21 cellular contexts compared by ENCODE assay signal in the genomic region with DNA sequence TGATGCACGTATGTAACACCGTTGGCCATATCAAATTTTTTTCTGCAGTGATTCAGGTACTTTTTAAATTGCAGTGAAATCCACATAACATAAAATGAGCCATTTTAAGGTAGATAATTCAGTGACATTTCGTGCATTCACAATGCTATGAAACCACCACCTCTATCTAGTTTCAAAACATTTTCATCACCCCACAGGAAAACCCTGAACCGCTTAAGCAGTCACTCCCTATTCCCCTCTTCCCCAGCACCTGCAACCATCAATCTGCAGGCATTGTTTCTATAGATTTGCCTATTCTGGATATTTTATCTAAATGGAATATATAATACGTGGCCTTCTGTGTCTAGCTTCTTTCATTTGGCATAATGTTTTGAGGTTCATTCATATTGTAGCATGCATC.
A peak's percentile ranks its signal among the peaks of the same experiment; 100 is the strongest.
DNase-seq lines count a peak whose midpoint lies in the region; ATAC-seq, FAIRE-seq and TF ChIP-seq lines count a peak whose summit lies in the region.
"Had no signal": no experiment of that assay in that cellular context is flagged by ENCODE, and none has a peak within 500 bp of the region (broad histone marks: within the 10 kb centered on the region; RNA-seq: fewer than 3 reads in every experiment).

No MANE protein-coding gene starts in this region.

- in situ Hi-C loops in GM12878 (cut with MboI) = no loop called here

- FAIRE-seq in GM12878 (lab: Jason Lieb, UNC) = no peak
- FAIRE-seq: GM19239, HepG2, HTR-8/SVneo had no signal

- no peak overlapping the region; the same call in 1 of the 2 replicates for H3K4me2 ChIP-seq in GM12878 (ENCODE audit: control insufficient read depth, insufficient read depth)
- H3K4me2 ChIP-seq: BLaER1 had no signal

- CTCF ChIA-PET in GM12878 (lab: Yijun Ruan, JAX) = interaction anchor here (0.6 kb wide), 1 partner anchor 930 kb away, joined by 3 read pairs; no protein-coding TSS in a partner anchor

- H3K27me3 Mint-ChIP-seq in activated naive CD8-positive, alpha-beta T cell treated with anti-CD3 and anti-CD28 coated beads, Interleukin-2, amount 50 U/mL, for 24 hours = peaks cover 8% of the 10 kb centered on the region

- SMC1A ChIA-PET in GM12878 (lab: Charles Lee; ENCODE audit: uncharacterized antibody, unreplicated experiment) = no interaction called here

- H3K36me3 ChIP-seq in left ventricle myocardium inferior (no peaks in the 10 kb centered on the region), GM12878 (ENCODE audit: control insufficient read depth in 2 of 2, insufficient read depth in 2 of 2, low read length in 1 of 2) (no peaks in the 10 kb centered on the region)
- H3K36me3 ChIP-seq: BLaER1 had no signal

- DNase-seq in left ventricle myocardium inferior (no peak), Right ventricle myocardium superior (no peak), GM12878 (ENCODE audit: low read depth, low spot score) (no peak)
- no peak for DNase-seq in activated naive CD8-positive, alpha-beta T cell treated with anti-CD3 and anti-CD28 coated beads, Interleukin-2, amount 50 U/mL, for 24 hours
- no peak for DNase-seq in stimulated activated CD4-positive, alpha-beta T cell treated with anti-CD3 and anti-CD28 coated beads, Interleukin-4, amount 100 ng/mL, for 24 hours
- DNase-seq: AML-193; Caco-2; CD8-positive, alpha-beta memory T cell; DND-41; GDM1; GOT3; H9; Kasumi-1 had no signal

- TF ChIP-seq EP300 in GM12878 (IDR thresholded peaks at IDR 0.05; ENCODE audit: borderline replicate concordance in 1 of 2, control insufficient read depth in 1 of 2, low read depth in 2 of 2, low read length in 2 of 2) = no peak

- H3K9me3 ChIP-seq in left ventricle myocardium inferior (replicated peaks) (no peaks in the 10 kb centered on the region), GM12878 (replicated peaks; ENCODE audit: control insufficient read depth, insufficient read depth, low read length) (no peaks in the 10 kb centered on the region)
- H3K9me3 ChIP-seq: BLaER1 had no signal

- no peak for TF ChIP-seq CTCF in left ventricle myocardium inferior (IDR thresholded peaks at IDR 0.05; ENCODE audit: borderline replicate concordance)
- TF ChIP-seq CTCF in GM12878 (IDR thresholded peaks at IDR 0.05 in 2 of 3, conservative IDR thresholded peaks at IDR 0.05 in 1 of 3; ENCODE audit: control insufficient read depth in 2 of 3, extremely low read depth in 1 of 3, insufficient read depth in 1 of 3, low read depth in 3 of 3, low read length in 3 of 3) = no peak

- POLR2A ChIA-PET in GM12878 (lab: Charles Lee) = interaction anchor here (0.7 kb wide), 1 partner anchor 223 kb away, joined by 6 read pairs; no protein-coding TSS in a partner anchor

- H3K4me1 Mint-ChIP-seq in activated naive CD8-positive, alpha-beta T cell treated with anti-CD3 and anti-CD28 coated beads, Interleukin-2, amount 50 U/mL, for 24 hours = no peaks in the 10 kb centered on the region
- H3K4me1 Mint-ChIP-seq: CD8-positive, alpha-beta memory T cell; H9 had no signal

- H3K4me1 ChIP-seq in left ventricle myocardium inferior = peaks cover 6% of the 10 kb centered on the region
- peaks cover 28% of the 10 kb centered on the region for H3K4me1 ChIP-seq in GM12878 (ENCODE audit: control insufficient read depth, insufficient read depth, low read length)
- H3K4me1 ChIP-seq: BLaER1 had no signal

- intact Hi-C loops in left ventricle myocardium inferior (cut with micrococcal nuclease) (no loop called here), Right ventricle myocardium superior (cut with DNase I) (no loop called here), GM12878 (cut with micrococcal nuclease; ENCODE audit: unreplicated experiment) (no loop called here)

- no peak overlapping the region for H3K9ac ChIP-seq in GM12878 (ENCODE audit: control insufficient read depth, insufficient read depth, low read length)
- H3K9ac ChIP-seq: BLaER1 had no signal

- H3K9me3 Mint-ChIP-seq in activated naive CD8-positive, alpha-beta T cell treated with anti-CD3 and anti-CD28 coated beads, Interleukin-2, amount 50 U/mL, for 24 hours = no peaks in the 10 kb centered on the region
- H3K9me3 Mint-ChIP-seq: CD8-positive, alpha-beta memory T cell; H9 had no signal

- no peaks in the 10 kb centered on the region for H3K79me2 ChIP-seq in GM12878 (ENCODE audit: control insufficient read depth, insufficient read depth, low read length)

- H3K27ac ChIP-seq in left ventricle myocardium inferior (replicated peaks) = peak overlapping the region; percentile 74
- no peak overlapping the region for H3K27ac ChIP-seq in GM12878 (ENCODE audit: control insufficient read depth, insufficient read depth)
- H3K27ac ChIP-seq: 22Rv1, BLaER1 had no signal

- BruUV-seq in GM12878 (replicated peaks; lab: Mats Ljungman, UMichigan) = no TSS peak

- H3K36me3 Mint-ChIP-seq in activated naive CD8-positive, alpha-beta T cell treated with anti-CD3 and anti-CD28 coated beads, Interleukin-2, amount 50 U/mL, for 24 hours (ENCODE audit: low read depth) = no peaks in the 10 kb centered on the region
- H3K36me3 Mint-ChIP-seq: CD8-positive, alpha-beta memory T cell had no signal

- H4K20me1 ChIP-seq in GM12878 (ENCODE audit: control insufficient read depth, insufficient read depth) = no peaks in the 10 kb centered on the region
- H4K20me1 ChIP-seq: BLaER1 had no signal

- no peaks in the 10 kb centered on the region for H3K27me3 ChIP-seq in left ventricle myocardium inferior (ENCODE audit: low read depth)
- no peaks in the 10 kb centered on the region for H3K27me3 ChIP-seq in GM12878 (replicated peaks in 1 of 2; ENCODE audit: control insufficient read depth in 2 of 2, insufficient read depth in 2 of 2, low read length in 1 of 2)
- H3K27me3 ChIP-seq: BLaER1 had no signal

- no peak overlapping the region for H3K27ac Mint-ChIP-seq in activated naive CD8-positive, alpha-beta T cell treated with anti-CD3 and anti-CD28 coated beads, Interleukin-2, amount 50 U/mL, for 24 hours
- H3K27ac Mint-ChIP-seq: CD8-positive, alpha-beta memory T cell; H9 had no signal

- TF ChIP-seq POLR2A in GM12878 (IDR thresholded peaks at IDR 0.05; ENCODE audit: low read depth, low read length) = no peak

- no peak overlapping the region for H2AFZ ChIP-seq in GM12878 (ENCODE audit: control insufficient read depth, low read depth, low read length)

- no peak for ATAC-seq in Right ventricle myocardium superior (ENCODE audit: poor library complexity)
- peak; percentile 56 for ATAC-seq in HG02884 (IDR thresholded peaks at IDR 0.05; ENCODE audit: unreplicated experiment)
- peak; percentile 66 for ATAC-seq in GM12878
- ATAC-seq in SK-N-SH treated with all-trans-retinoic acid at 6 μM for 48 hours = no peak
- no peak for ATAC-seq in activated naive CD8-positive, alpha-beta T cell treated with anti-CD3 and anti-CD28 coated beads, Interleukin-2, amount 50 U/mL, for 24 hours
- no peak for ATAC-seq in HG03571 (IDR thresholded peaks at IDR 0.05; ENCODE audit: unreplicated experiment)
- ATAC-seq: HepG2 had no signal

- RAD21 ChIA-PET in GM12878 (lab: Charles Lee; ENCODE audit: unreplicated experiment) = no interaction called here

- H3K4me3 ChIP-seq in left ventricle myocardium inferior (no peak overlapping the region), GM12878 (peak overlapping the region; percentile 20; the same call in 1 of the 2 replicates)
- H3K4me3 ChIP-seq: BLaER1 had no signal

- WGBS in GM12878 (ENCODE audit: insufficient coverage, insufficient replicate concordance, low lambda C conversion rate, missing lambda C conversion rate) = 5% methylated on average over 5 of the region's 5 CpGs

- no peak overlapping the region for H3K4me3 Mint-ChIP-seq in activated naive CD8-positive, alpha-beta T cell treated with anti-CD3 and anti-CD28 coated beads, Interleukin-2, amount 50 U/mL, for 24 hours
- H3K4me3 Mint-ChIP-seq: CD8-positive, alpha-beta memory T cell; H9 had no signal

- no peak for TF ChIP-seq RAD21 in GM12878 (IDR thresholded peaks at IDR 0.05; ENCODE audit: insufficient read depth, low read depth, low read length)

TF ChIP-seq in GM12878, 131 proteins besides CTCF, POLR2A, EP300 and RAD21:
- TF ChIP-seq RUNX3 (IDR thresholded peaks at IDR 0.05; ENCODE audit: low read length) (peak; percentile 67), HDAC2 (IDR thresholded peaks at IDR 0.05) (no peak)
TF ChIP-seq in GM12878: peak in this region for 1.

TF ChIP-seq in SK-N-SH treated with all-trans-retinoic acid at 6 μM for 48 hours, 23 proteins besides CTCF, POLR2A, EP300 and RAD21:
- no peak for TF ChIP-seq BACH2 (CRISPR knock-in tag; IDR thresholded peaks at IDR 0.05; ENCODE audit: borderline replicate concordance)
- TF ChIP-seq GLIS3 (CRISPR knock-in tag; IDR thresholded peaks at IDR 0.05) = no peak
- TF ChIP-seq OSR1 (CRISPR knock-in tag; IDR thresholded peaks at IDR 0.05) = no peak
- no peak for TF ChIP-seq ZNF70 (CRISPR knock-in tag; IDR thresholded peaks at IDR 0.05)
- TF ChIP-seq PPARA (CRISPR knock-in tag; IDR thresholded peaks at IDR 0.05; ENCODE audit: borderline replicate concordance) = no peak

Comparison
In these comparisons a context has a peak if more than half of its experiments do, and no peak if none do; other contexts are left out.
1. ATAC-seq: peak in HG02884 (single experiment) and GM12878 (single experiment); none in Right ventricle myocardium superior (single experiment), SK-N-SH treated with all-trans-retinoic acid at 6 μM for 48 hours (single experiment), activated naive CD8-positive, alpha-beta T cell treated with anti-CD3 and anti-CD28 coated beads, Interleukin-2, amount 50 U/mL, for 24 hours (single experiment) and HG03571 (single experiment).